Comparison of ENCODE assay signal across 10 cellular contexts in the genomic region with DNA sequence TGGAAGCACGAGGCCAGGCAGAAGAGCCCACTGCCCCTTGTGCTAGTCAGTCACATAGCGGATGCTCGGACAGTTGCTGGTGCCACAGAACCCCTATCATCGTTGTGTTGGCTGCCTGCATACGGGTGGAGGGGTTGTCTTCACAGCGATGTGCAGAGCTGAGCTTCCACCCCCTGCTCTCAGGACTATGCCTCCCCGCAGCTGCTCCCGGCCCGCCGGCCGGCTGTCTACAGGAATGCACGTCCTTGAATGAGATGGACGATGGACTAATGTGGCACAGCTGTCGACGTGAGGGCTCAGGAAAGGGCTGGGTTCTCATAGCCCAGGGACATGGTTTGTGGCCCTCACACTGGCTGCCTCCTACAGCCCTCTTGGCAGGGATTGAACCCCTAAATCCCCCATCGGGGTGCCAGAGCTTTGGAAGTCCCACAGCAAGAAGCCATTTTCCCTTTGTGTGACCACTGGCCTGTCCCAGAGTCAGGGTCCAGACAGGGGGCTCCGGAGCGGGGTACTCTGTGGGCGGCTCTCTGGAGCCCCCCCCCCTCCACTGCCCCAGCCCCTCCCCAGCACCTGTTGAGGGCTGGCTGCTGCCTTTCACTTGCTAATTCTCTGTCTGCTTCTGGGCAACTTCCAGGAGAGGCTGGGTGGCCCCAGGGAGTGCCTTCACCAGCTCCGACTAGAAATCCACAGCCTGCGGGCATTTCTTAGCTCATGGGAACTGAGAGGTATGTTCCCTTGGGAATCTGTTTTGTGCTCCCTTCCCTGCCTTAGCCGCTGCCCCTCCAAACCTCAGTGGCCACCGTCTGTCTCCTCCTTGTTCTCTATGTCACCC. TPM values are rescaled to one million over a fixed set of nuclear protein-coding genes. Genes with fewer than 3 reads are reported as not detected.
DNase-seq lines count a peak whose midpoint lies in the region; ATAC-seq and TF ChIP-seq lines count a peak whose summit lies in the region.
"Had no signal": no experiment of that assay in that cellular context is flagged by ENCODE, and none has a peak within 500 bp of the region (broad histone marks: within the 10 kb centered on the region; RNA-seq: fewer than 3 reads in every experiment).

No MANE protein-coding gene starts in this region.

- H3K27ac Mint-ChIP-seq in activated naive CD4-positive, alpha-beta T cell treated with anti-CD3 and anti-CD28 coated beads for 36 hours = peak overlapping the region; percentile 73
- H3K27ac Mint-ChIP-seq in activated CD8-positive, alpha-beta T cell treated with anti-CD3 and anti-CD28 coated beads for 36 hours = peak overlapping the region; percentile 81
- peak overlapping the region; percentile 82 for H3K27ac Mint-ChIP-seq in memory B cell
- peak overlapping the region; percentile 77 for H3K27ac Mint-ChIP-seq in stimulated activated memory B cell treated with anti-CD40 and anti-IgM and Interleukin-4, amounts not matched to agents 10 μg/mL and 1 μg/mL and 100 μg/mL, for 72 hours

- H3K9me3 Mint-ChIP-seq in activated naive CD4-positive, alpha-beta T cell treated with anti-CD3 and anti-CD28 coated beads for 36 hours = no peaks in the 10 kb centered on the region
- no peaks in the 10 kb centered on the region for H3K9me3 Mint-ChIP-seq in activated CD8-positive, alpha-beta T cell treated with anti-CD3 and anti-CD28 coated beads for 36 hours
- H3K9me3 Mint-ChIP-seq in memory B cell = no peaks in the 10 kb centered on the region
- no peaks in the 10 kb centered on the region for H3K9me3 Mint-ChIP-seq in stimulated activated memory B cell treated with anti-CD40 and anti-IgM and Interleukin-4, amounts not matched to agents 10 μg/mL and 1 μg/mL and 100 μg/mL, for 72 hours

- H3K4me3 Mint-ChIP-seq in activated naive CD4-positive, alpha-beta T cell treated with anti-CD3 and anti-CD28 coated beads for 36 hours = no peak overlapping the region
- no peak overlapping the region for H3K4me3 Mint-ChIP-seq in activated CD8-positive, alpha-beta T cell treated with anti-CD3 and anti-CD28 coated beads for 36 hours
- no peak overlapping the region for H3K4me3 Mint-ChIP-seq in memory B cell
- no peak overlapping the region for H3K4me3 Mint-ChIP-seq in stimulated activated memory B cell treated with anti-CD40 and anti-IgM and Interleukin-4, amounts not matched to agents 10 μg/mL and 1 μg/mL and 100 μg/mL, for 72 hours

- no peak for TF ChIP-seq CTCF in activated CD8-positive, alpha-beta T cell treated with anti-CD3 and anti-CD28 coated beads for 36 hours (IDR thresholded peaks at IDR 0.05)

- peaks cover 76% of the 10 kb centered on the region for H3K4me1 Mint-ChIP-seq in activated naive CD4-positive, alpha-beta T cell treated with anti-CD3 and anti-CD28 coated beads for 36 hours (ENCODE audit: low read depth)
- H3K4me1 Mint-ChIP-seq in activated CD8-positive, alpha-beta T cell treated with anti-CD3 and anti-CD28 coated beads for 36 hours (ENCODE audit: low read depth) = peaks cover 74% of the 10 kb centered on the region
- peaks cover 50% of the 10 kb centered on the region for H3K4me1 Mint-ChIP-seq in memory B cell
- peaks cover 84% of the 10 kb centered on the region for H3K4me1 Mint-ChIP-seq in stimulated activated memory B cell treated with anti-CD40 and anti-IgM and Interleukin-4, amounts not matched to agents 10 μg/mL and 1 μg/mL and 100 μg/mL, for 72 hours

- no peak for DNase-seq in activated naive CD4-positive, alpha-beta T cell treated with anti-CD3 and anti-CD28 coated beads for 36 hours
- no peak for DNase-seq in activated naive CD4-positive, alpha-beta T cell treated with anti-CD3 and anti-CD28 coated beads, Interleukin-2, amount 50 U/mL, for 16 hours
- DNase-seq in activated CD8-positive, alpha-beta T cell treated with anti-CD3 and anti-CD28 coated beads for 36 hours = no peak
- no peak for DNase-seq in memory B cell (ENCODE audit: low spot score in 2 of 2)
- DNase-seq in A172 (ENCODE audit: low spot score) = no peak
- DNase-seq: GDM1, NCI-H526 treated with DMSO at 0.1 percent for 48 hours had no signal

- CTCF ChIA-PET in activated naive CD4-positive, alpha-beta T cell treated with anti-CD3 and anti-CD28 coated beads for 36 hours (lab: Charles Lee) = interaction anchor here (0.6 to 1.1 kb wide), 5 partner anchors 13 to 187 kb away, joined by 3 to 6 read pairs (median 3); no protein-coding TSS in a partner anchor
- CTCF ChIA-PET in activated CD8-positive, alpha-beta T cell treated with anti-CD3 and anti-CD28 coated beads for 36 hours (lab: Charles Lee) = interaction anchor here (1.3 to 1.9 kb wide), 4 partner anchors 10 to 25 kb away, joined by 4 to 11 read pairs (median 5); no protein-coding TSS in a partner anchor

- intact Hi-C loops in activated naive CD4-positive, alpha-beta T cell treated with anti-CD3 and anti-CD28 coated beads for 36 hours (cut with micrococcal nuclease) = loop anchor here (1.0 to 2.0 kb wide), 2 partner anchors 16 to 30 kb away; no protein-coding TSS in a partner anchor
- intact Hi-C loops in activated CD8-positive, alpha-beta T cell treated with anti-CD3 and anti-CD28 coated beads for 36 hours (cut with micrococcal nuclease) = no loop called here

- H3K27me3 Mint-ChIP-seq in activated naive CD4-positive, alpha-beta T cell treated with anti-CD3 and anti-CD28 coated beads for 36 hours (ENCODE audit: low read depth) = no peaks in the 10 kb centered on the region
- no peaks in the 10 kb centered on the region for H3K27me3 Mint-ChIP-seq in activated CD8-positive, alpha-beta T cell treated with anti-CD3 and anti-CD28 coated beads for 36 hours
- no peaks in the 10 kb centered on the region for H3K27me3 Mint-ChIP-seq in memory B cell
- H3K27me3 Mint-ChIP-seq in stimulated activated memory B cell treated with anti-CD40 and anti-IgM and Interleukin-4, amounts not matched to agents 10 μg/mL and 1 μg/mL and 100 μg/mL, for 72 hours = no peaks in the 10 kb centered on the region

- no peak for ATAC-seq in activated CD8-positive, alpha-beta T cell treated with anti-CD3 and anti-CD28 coated beads for 36 hours
- ATAC-seq in memory B cell (ENCODE audit: low read depth) (no peak), GM19397 (IDR thresholded peaks at IDR 0.05; ENCODE audit: unreplicated experiment) (no peak), HG02885 (IDR thresholded peaks at IDR 0.05; ENCODE audit: poor library complexity, unreplicated experiment) (no peak)
- ATAC-seq in stimulated activated memory B cell treated with anti-CD40 and anti-IgM and Interleukin-4, amounts not matched to agents 10 μg/mL and 1 μg/mL and 100 μg/mL, for 72 hours = no peak

- POLR2A ChIA-PET in activated CD8-positive, alpha-beta T cell treated with anti-CD3 and anti-CD28 coated beads for 36 hours (lab: Charles Lee) = no interaction called here

- H3K36me3 Mint-ChIP-seq in activated naive CD4-positive, alpha-beta T cell treated with anti-CD3 and anti-CD28 coated beads for 36 hours (ENCODE audit: low read depth) = peaks cover 13% of the 10 kb centered on the region
- H3K36me3 Mint-ChIP-seq in activated CD8-positive, alpha-beta T cell treated with anti-CD3 and anti-CD28 coated beads for 36 hours (ENCODE audit: low read depth) = peaks cover 44% of the 10 kb centered on the region
- peaks cover 14% of the 10 kb centered on the region for H3K36me3 Mint-ChIP-seq in memory B cell
- peaks cover 22% of the 10 kb centered on the region for H3K36me3 Mint-ChIP-seq in stimulated activated memory B cell treated with anti-CD40 and anti-IgM and Interleukin-4, amounts not matched to agents 10 μg/mL and 1 μg/mL and 100 μg/mL, for 72 hours

RNA-seq across cellular contexts. Expression of a gene that starts 40.2 kb away (rescaled TPM):
- total RNA-seq in activated naive CD4-positive, alpha-beta T cell treated with anti-CD3 and anti-CD28 coated beads for 36 hours = 1 to 10 TPM; 4.5 TPM
- 1 to 10 TPM; 3.4 to 4.9 TPM for total RNA-seq in activated CD8-positive, alpha-beta T cell treated with anti-CD3 and anti-CD28 coated beads for 36 hours
- total RNA-seq in A172 (2014; rRNA removed; shearing (Covaris generic)) = 0.26 and 0.88 TPM in 2 replicates

RNA-seq across cellular contexts. Expression of a gene that starts 40.9 kb away (rescaled TPM):
- total RNA-seq in activated naive CD4-positive, alpha-beta T cell treated with anti-CD3 and anti-CD28 coated beads for 36 hours = 100 to 1,000 TPM; 351 to 376 TPM
- 100 to 1,000 TPM; 298 to 310 TPM for total RNA-seq in activated CD8-positive, alpha-beta T cell treated with anti-CD3 and anti-CD28 coated beads for 36 hours
- 43.2 and 101 TPM in 2 replicates for total RNA-seq in A172 (2014; rRNA removed; shearing (Covaris generic))

RNA-seq across cellular contexts. Expression of a gene that starts 53.5 kb away (rescaled TPM):
- total RNA-seq in activated naive CD4-positive, alpha-beta T cell treated with anti-CD3 and anti-CD28 coated beads for 36 hours = 1 to 10 TPM; 6.5 to 7.2 TPM
- total RNA-seq in activated CD8-positive, alpha-beta T cell treated with anti-CD3 and anti-CD28 coated beads for 36 hours = 1 to 10 TPM; 7.4 to 8.1 TPM
- 0.62 and 1.1 TPM in 2 replicates for total RNA-seq in A172 (2014; rRNA removed; shearing (Covaris generic))
